8 cellular contexts compared by ENCODE assay signal in the genomic region with DNA sequence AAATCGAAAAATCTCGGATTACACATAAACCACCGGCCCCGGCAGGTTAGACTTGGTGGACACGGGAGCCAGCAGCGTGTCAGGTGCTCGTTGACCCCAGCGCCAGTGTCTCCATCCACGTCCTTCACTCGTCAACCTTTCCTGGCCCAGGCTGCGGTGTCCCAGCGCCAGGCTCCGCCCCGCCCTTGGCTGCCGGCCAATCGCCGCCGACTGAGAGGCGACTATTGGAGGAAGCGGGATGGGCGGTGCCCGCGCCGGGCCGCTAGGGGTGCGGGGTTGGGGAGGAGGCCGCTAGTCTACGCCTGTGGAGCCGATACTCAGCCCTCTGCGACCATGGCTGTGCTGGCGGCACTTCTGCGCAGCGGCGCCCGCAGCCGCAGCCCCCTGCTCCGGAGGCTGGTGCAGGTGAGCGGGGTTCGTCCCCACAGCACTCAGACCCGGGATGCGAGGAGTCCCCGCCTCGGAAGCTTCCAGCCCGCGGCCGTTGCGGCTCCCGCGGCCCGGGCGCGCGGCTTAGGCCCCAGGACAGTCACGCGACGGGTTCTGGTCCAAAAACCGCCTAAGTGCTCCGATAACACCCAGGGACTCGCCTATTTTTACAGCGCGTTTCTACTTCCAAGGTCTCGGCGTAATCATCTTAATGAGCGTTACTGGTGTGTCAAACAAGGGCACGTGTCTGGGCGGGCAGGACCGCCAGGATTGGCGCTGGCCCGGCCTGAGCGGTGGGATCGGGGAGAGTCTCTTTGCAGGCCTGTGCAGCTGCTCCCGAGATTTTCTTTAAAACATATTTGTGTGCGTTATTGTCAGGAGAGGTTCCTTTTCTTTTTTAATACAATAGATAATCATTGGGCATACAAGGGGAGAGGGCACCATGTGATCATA. TPM values are rescaled to one million over a fixed set of nuclear protein-coding genes. Genes with fewer than 3 reads are reported as not detected.
DNase-seq lines count a peak whose midpoint lies in the region; ATAC-seq, FAIRE-seq and TF ChIP-seq lines count a peak whose summit lies in the region.

A gene (plus strand): TSS at position 294 of the 882 bp plus-strand sequence. CDS start 40 bp downstream, at position 334.

- H3K27ac ChIP-seq in kidney (ENCODE audit: low read depth in 2 of 2, low read length in 2 of 2) = peak within 1 kb of the TSS; percentile 95 to 97

- H3K9ac ChIP-seq in kidney (ENCODE audit: low read length in 2 of 2) = peak within 1 kb of the TSS; percentile 71 to 93

- H3K9me3 ChIP-seq in kidney (ENCODE audit: control insufficient read depth in 1 of 2, low read length in 2 of 2) = no peaks in the 10 kb centered on the region

- no peaks in the 10 kb centered on the region for H3K36me3 ChIP-seq in kidney (ENCODE audit: control insufficient read depth in 1 of 2, insufficient read depth in 2 of 2, low read length in 2 of 2)

- H3K4me3 ChIP-seq in kidney (ENCODE audit: low read length in 2 of 2) = peak within 1 kb of the TSS; percentile 90 to 93

- FAIRE-seq in kidney (lab: Jason Lieb, UNC) = peak; percentile 53

- intact Hi-C loops in kidney (cut with DNase I) = no loop called here

- no peak for TF ChIP-seq CTCF in kidney (IDR thresholded peaks at IDR 0.05; ENCODE audit: borderline replicate concordance, extremely low read depth, insufficient read depth)

- DNase-seq in AML-193 (lab: John Stamatoyannopoulos, UW) (peak; percentile 81 to 85), NCI-H446 treated with DMSO at 0.1 percent for 48 hours (lab: John Stamatoyannopoulos, UW) (peak; percentile 84), cerebellar nuclear complex (lab: John Stamatoyannopoulos, UW) (peak; percentile 64 to 86), kidney (peak; percentile 99)
- peak; percentile 99 for DNase-seq in activated CD4-positive, CD25-positive, alpha-beta regulatory T cell treated with anti-CD3 and anti-CD28 coated beads, Interleukin-2, amount 50 U/mL, for 72 hours
- peak; percentile 92 to 96 for DNase-seq in stimulated activated CD4-positive, alpha-beta T cell treated with anti-CD3 and anti-CD28 coated beads, Interleukin-15, amount 100 ng/mL, for 48 hours (ENCODE audit: low read depth in 2 of 2)

- peaks cover 12 to 13% of the 10 kb centered on the region in 2 donors for H3K4me1 ChIP-seq in kidney (ENCODE audit: control insufficient read depth in 1 of 2, insufficient read depth in 1 of 2, low read depth in 1 of 2, low read length in 2 of 2)

- ATAC-seq in GM19035 (IDR thresholded peaks at IDR 0.05; ENCODE audit: unreplicated experiment) (peak; percentile 96), HG03354 (IDR thresholded peaks at IDR 0.05; ENCODE audit: poor library complexity, severe bottlenecking, unreplicated experiment) (peak; percentile 98)

RNA-seq across cellular contexts. Expression of the gene that starts here (rescaled TPM):
- total RNA-seq in kidney = 96.4 TPM
- polyA plus RNA-seq in kidney (ENCODE audit: insufficient read depth, low read depth, low replicate concordance) = 692 TPM

Comparison
In these comparisons a context has a peak if more than half of its experiments do, and no peak if none do; other contexts are left out.
1. Peak in every context shown above with its lines: DNase-seq, ATAC-seq, H3K4me3 ChIP-seq and H3K27ac ChIP-seq.